In genomic region chr9:73782166-73782565, GRCh38 we compare ENCODE assay signal across 28 cellular contexts.
A peak's percentile ranks its signal among the peaks of the same experiment; 100 is the strongest.
DNase-seq lines count a peak whose midpoint lies in the region; ATAC-seq and TF ChIP-seq lines count a peak whose summit lies in the region.
"Had no signal": no experiment of that assay in that cellular context is flagged by ENCODE, and none has a peak within 500 bp of the region (broad histone marks: within the 10 kb centered on the region; RNA-seq: fewer than 3 reads in every experiment).

No MANE protein-coding gene starts in this region.

- H3K4me1 ChIP-seq in RWPE2 (ENCODE audit: insufficient read depth, poor library complexity, severe bottlenecking), result peaks cover 25% of the 10 kb centered on the region
- 0 out of 2 replicates have a peak, but pooled peaks cover 4% of the 10 kb centered on the region for H3K4me1 ChIP-seq in PC-9 (replicated peaks; ENCODE audit: insufficient read depth)
- H3K4me1 ChIP-seq: BE2C, colonic mucosa, Peyer's patch had no signal

- BruUV-seq in PC-9 (replicated peaks; lab: Mats Ljungman, UMichigan), result no TSS peak

- H4K20me1 ChIP-seq in PC-9 (ENCODE audit: insufficient read depth), result no peaks in the 10 kb centered on the region

- H2AFZ ChIP-seq in PC-9, result no peak overlapping the region

- POLR2A ChIA-PET in PC-9 (lab: Charles Lee; ENCODE audit: unreplicated experiment), result interaction anchor here (0.6 kb wide), 1 partner anchor 203 kb away, joined by 4 read pairs; no protein-coding TSS in a partner anchor

- H3K9me2 ChIP-seq in PC-9 (ENCODE audit: insufficient read depth), result no peaks in the 10 kb centered on the region

- H3K27me3 ChIP-seq in RWPE2 (ENCODE audit: insufficient read depth, poor library complexity, severe bottlenecking) (no peaks in the 10 kb centered on the region), PC-9 (ENCODE audit: insufficient read depth, low read depth) (no peaks in the 10 kb centered on the region)
- H3K27me3 ChIP-seq: BE2C, cardiac muscle cell, colonic mucosa, Peyer's patch had no signal

- CTCF ChIA-PET in PC-9 (lab: Charles Lee), result no interaction called here

- DNase-seq in HCEC 1CT (peak; percentile 82), RWPE2 (ENCODE audit: low spot score) (no peak), epithelial cell of esophagus (ENCODE audit: low read depth) (peak; percentile 21), iris pigment epithelial cell (ENCODE audit: low read depth) (peak; percentile 89), PC-9 (no peak), DMS 273 treated with DMSO at 0.1 percent for 48 hours (lab: John Stamatoyannopoulos, UW) (no peak), coronary artery (ENCODE audit: low spot score) (no peak), SKM-1 treated with dmso at 0.1 percent for 144 hours (lab: John Stamatoyannopoulos, UW; ENCODE audit: unreplicated experiment) (no peak)
- DNase-seq: ACHN; activated CD4-positive, alpha-beta T cell treated with anti-CD3 and anti-CD28 coated beads, Interleukin-2, amount 10 ng/mL, durations not matched to agents 24 days and 14 days; BE2C; CD8-positive, alpha-beta T cell; colonic mucosa; effector memory CD8-positive, alpha-beta T cell; erythroblast; GOT3; HFFc6; immature natural killer cell; left colon; NCI-H1048; NCI-H2107; NCI-H345; Peyer's patch; right cardiac atrium; SHP77 treated with DMSO at 0.1 percent for 48 hours; stimulated activated CD4-positive, alpha-beta T cell treated with anti-CD3 and anti-CD28 coated beads, Interleukin-4, amount 100 ng/mL, for 24 hours had no signal

- H3K9me3 ChIP-seq in RWPE2 (ENCODE audit: severe bottlenecking) (no peaks in the 10 kb centered on the region), PC-9 (ENCODE audit: insufficient read depth, low read depth) (no peaks in the 10 kb centered on the region)
- H3K9me3 ChIP-seq: BE2C, colonic mucosa, Peyer's patch had no signal

- H3K4me3 ChIP-seq in RWPE2 (ENCODE audit: severe bottlenecking) (no peak overlapping the region), epithelial cell of esophagus (ENCODE audit: low read length) (no peak overlapping the region), PC-9 (no peak overlapping the region), coronary artery (no peak overlapping the region)
- H3K4me3 ChIP-seq: cardiac muscle cell, colonic mucosa, Peyer's patch had no signal

- H3K79me2 ChIP-seq in PC-9 (ENCODE audit: low read depth), result no peaks in the 10 kb centered on the region

- no peaks in the 10 kb centered on the region for H3F3A ChIP-seq in PC-9 (ENCODE audit: insufficient read depth, low read depth)

- TF ChIP-seq CTCF in RWPE2 (IDR thresholded peaks at IDR 0.05; ENCODE audit: poor library complexity, severe bottlenecking) (no peak), epithelial cell of esophagus (IDR thresholded peaks at IDR 0.05; ENCODE audit: insufficient read depth, low read depth, low read length, missing control alignments) (no peak), PC-9 (conservative IDR thresholded peaks at IDR 0.05) (no peak), coronary artery (IDR thresholded peaks at IDR 0.05) (no peak)

- peak overlapping the region; percentile 90 for H3K27ac ChIP-seq in RWPE2 (ENCODE audit: poor library complexity, severe bottlenecking)
- H3K27ac ChIP-seq in PC-9, result no peak overlapping the region
- H3K27ac ChIP-seq in coronary artery, result no peak overlapping the region
- H3K27ac ChIP-seq: cardiac muscle cell, colonic mucosa, KMS-11, Peyer's patch had no signal

- no peak overlapping the region for H3K4me2 ChIP-seq in PC-9
- H3K4me2 ChIP-seq: KMS-11 had no signal

- H3K36me3 ChIP-seq in RWPE2 (ENCODE audit: low read depth) (no peaks in the 10 kb centered on the region), PC-9 (ENCODE audit: low read depth) (no peaks in the 10 kb centered on the region)
- H3K36me3 ChIP-seq: BE2C, cardiac muscle cell, colonic mucosa, Peyer's patch had no signal

- intact Hi-C loops in PC-9 (cut with micrococcal nuclease; ENCODE audit: unreplicated experiment), result no loop called here

- ATAC-seq in RWPE2 (ENCODE audit: low read depth), result 0 out of 3 replicates have a peak, but pooled peaks have one; percentile 43
- ATAC-seq: CD8-positive, alpha-beta T cell; effector memory CD8-positive, alpha-beta T cell; left colon; right cardiac atrium had no signal

Comparison
In these comparisons a context has a peak if more than half of its experiments do, and no peak if none do; other contexts are left out.
1. DNase-seq: peak in HCEC 1CT (single experiment), epithelial cell of esophagus (single experiment) and iris pigment epithelial cell (single experiment); none in RWPE2 (single experiment), PC-9 (0 of 2), DMS 273 treated with DMSO at 0.1 percent for 48 hours (single experiment), coronary artery (single experiment) and SKM-1 treated with dmso at 0.1 percent for 144 hours (single experiment).